Comparison of ENCODE assay signal across 22 cellular contexts in genomic region chrX:150257348-150258175, GRCh38.
"Had no signal": no experiment of that assay in that cellular context is flagged by ENCODE, and none has a peak within 500 bp of the region (broad histone marks: within the 10 kb centered on the region; RNA-seq: fewer than 3 reads in every experiment).

No MANE protein-coding gene starts in this region.

- H3K4me3 Mint-ChIP-seq: activated CD4-positive, alpha-beta memory T cell treated with anti-CD3 and anti-CD28 coated beads, Interleukin-2, amount 10 ng/mL, durations not matched to agents 7 days and 5 days; activated CD4-positive, alpha-beta T cell treated with anti-CD3 and anti-CD28 coated beads for 36 hours; activated naive CD8-positive, alpha-beta T cell; activated T-cell treated with anti-CD3 and anti-CD28 coated beads, Interleukin-2, amount 50 U/mL, for 72 hours; brain; neural crest cell had no signal

- H3K4me1 Mint-ChIP-seq: brain, neural crest cell had no signal

- H3K27ac Mint-ChIP-seq: activated CD4-positive, alpha-beta memory T cell treated with anti-CD3 and anti-CD28 coated beads, Interleukin-2, amount 10 ng/mL, durations not matched to agents 7 days and 5 days; activated CD4-positive, alpha-beta T cell treated with anti-CD3 and anti-CD28 coated beads for 36 hours; activated naive CD8-positive, alpha-beta T cell; activated T-cell treated with anti-CD3 and anti-CD28 coated beads, Interleukin-2, amount 50 U/mL, for 72 hours; brain had no signal

- H3K9me3 Mint-ChIP-seq: activated CD4-positive, alpha-beta memory T cell treated with anti-CD3 and anti-CD28 coated beads, Interleukin-2, amount 10 ng/mL, durations not matched to agents 7 days and 5 days; activated T-cell treated with anti-CD3 and anti-CD28 coated beads, Interleukin-2, amount 50 U/mL, for 72 hours; neural crest cell had no signal

- H3K36me3 Mint-ChIP-seq: activated naive CD8-positive, alpha-beta T cell; brain had no signal

- H3K27ac ChIP-seq: foreskin keratinocyte, tibial artery, uterus, VCaP had no signal

- H3K36me3 ChIP-seq: tibial artery, uterus had no signal

- H3K4me3 ChIP-seq: tibial artery, uterus had no signal

- H3K9me3 ChIP-seq: tibial artery, uterus had no signal

- ATAC-seq: activated CD4-positive, alpha-beta T cell treated with anti-CD3 and anti-CD28 coated beads for 36 hours; activated T-cell treated with anti-CD3 and anti-CD28 coated beads, Interleukin-2, amount 50 U/mL, for 72 hours; foreskin keratinocyte; left cardiac atrium had no signal

- H3K4me1 ChIP-seq: foreskin keratinocyte, uterus had no signal

- DNase-seq: activated CD4-positive, alpha-beta memory T cell treated with anti-CD3 and anti-CD28 coated beads, Interleukin-2, amount 10 ng/mL, durations not matched to agents 7 days and 5 days; activated CD4-positive, alpha-beta T cell treated with anti-CD3 and anti-CD28 coated beads for 36 hours; activated gamma-delta T cell; activated T-cell treated with anti-CD3 and anti-CD28 coated beads, Interleukin-2, amount 50 U/mL, for 72 hours; amniotic stem cell; central memory CD4-positive, alpha-beta T cell; effector CD8-positive, alpha-beta T cell; foreskin keratinocyte; glutamatergic neuron; left cardiac atrium; midbrain; stimulated activated CD4-positive, alpha-beta T cell treated with anti-CD3 and anti-CD28 coated beads, Interleukin-15, amount 100 ng/mL, for 24 hours; stimulated activated CD4-positive, alpha-beta T cell treated with anti-CD3 and anti-CD28 coated beads, Interleukin-4, amount 100 ng/mL, for 1 hour; stimulated activated naive CD4-positive, alpha-beta T cell; T-helper 1 cell; T1000; tibial artery; uterus had no signal

- H3K27me3 ChIP-seq: foreskin keratinocyte, tibial artery, uterus had no signal

- H3K27me3 Mint-ChIP-seq: activated CD4-positive, alpha-beta memory T cell treated with anti-CD3 and anti-CD28 coated beads, Interleukin-2, amount 10 ng/mL, durations not matched to agents 7 days and 5 days; activated CD4-positive, alpha-beta T cell treated with anti-CD3 and anti-CD28 coated beads for 36 hours; activated naive CD8-positive, alpha-beta T cell had no signal
